In the genomic region with DNA sequence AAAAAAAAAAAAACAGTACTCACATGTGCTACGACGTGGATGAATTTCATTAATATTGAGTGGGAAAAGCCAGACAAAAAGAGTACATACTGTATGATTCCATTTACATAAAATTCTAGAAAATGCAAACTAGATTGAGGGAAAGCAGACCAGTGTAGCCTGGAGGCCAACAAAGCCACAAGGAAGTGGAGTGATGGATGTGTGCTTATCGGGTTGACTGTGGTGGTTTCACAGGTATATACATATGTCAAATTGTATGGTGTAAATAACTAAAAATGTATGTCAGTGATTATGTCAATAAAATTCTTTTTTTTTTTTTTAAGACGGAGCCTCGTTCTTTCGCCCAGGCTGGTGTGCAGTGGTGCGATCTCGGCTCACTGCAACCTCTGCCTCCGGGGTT, we compare ENCODE assay signal across 25 cellular contexts. TPM values are rescaled to one million over a fixed set of nuclear protein-coding genes. Genes with fewer than 3 reads are reported as not detected.
A peak's percentile ranks its signal among the peaks of the same experiment; 100 is the strongest.
DNase-seq lines count a peak whose midpoint lies in the region; ATAC-seq and TF ChIP-seq lines count a peak whose summit lies in the region.
"Had no signal": no experiment of that assay in that cellular context is flagged by ENCODE, and none has a peak within 500 bp of the region (broad histone marks: within the 10 kb centered on the region; RNA-seq: fewer than 3 reads in every experiment).

No MANE protein-coding gene starts in this region.

- no peak for TF ChIP-seq POLR2A in uterus (IDR thresholded peaks at IDR 0.05)

- TF ChIP-seq CTCF in CD8-positive, alpha-beta T cell (IDR thresholded peaks at IDR 0.05): no peak
- no peak for TF ChIP-seq CTCF in RWPE1 (conservative IDR thresholded peaks at IDR 0.05; ENCODE audit: low read depth)
- TF ChIP-seq CTCF in uterus (IDR thresholded peaks at IDR 0.05): no peak

- H3K4me3 Mint-ChIP-seq in CD8-positive, alpha-beta T cell: no peak overlapping the region
- no peak overlapping the region for H3K4me3 Mint-ChIP-seq in naive thymus-derived CD8-positive, alpha-beta T cell
- H3K4me3 Mint-ChIP-seq: GM23338 had no signal

- H3K36me3 Mint-ChIP-seq in CD8-positive, alpha-beta T cell: peaks cover 22% of the 10 kb centered on the region
- H3K36me3 Mint-ChIP-seq in naive thymus-derived CD8-positive, alpha-beta T cell: peaks cover 0 to 13% (median under 1%) of the 10 kb centered on the region in 3 donors

- H3K27ac ChIP-seq in CD8-positive, alpha-beta T cell (ENCODE audit: low read depth, low read length): no peak overlapping the region
- H3K27ac ChIP-seq in RWPE1 (peak overlapping the region; percentile 87), uterus (peak overlapping the region; percentile 80 to 86)
- H3K27ac ChIP-seq: C4-2B had no signal

- H3K27ac Mint-ChIP-seq in CD8-positive, alpha-beta T cell: peak overlapping the region; percentile 32
- peak overlapping the region in 8 of 10 donors; percentile 20 to 78 (median 60) for H3K27ac Mint-ChIP-seq in naive thymus-derived CD8-positive, alpha-beta T cell
- H3K27ac Mint-ChIP-seq: GM23338 had no signal

- no peaks in the 10 kb centered on the region for H3K27me3 Mint-ChIP-seq in CD8-positive, alpha-beta T cell (ENCODE audit: low read depth)
- H3K27me3 Mint-ChIP-seq in naive thymus-derived CD8-positive, alpha-beta T cell: no peaks in the 10 kb centered on the region

- POLR2A ChIA-PET in CD8-positive, alpha-beta T cell (lab: Charles Lee): interaction anchor here (1.5 kb wide), 1 partner anchor 28 kb away, joined by 4 read pairs; a partner anchor contains a TSS
- POLR2A ChIA-PET in RWPE1 (lab: Yijun Ruan, JAX; ENCODE audit: low non-redundant PET): no interaction called here
- POLR2A ChIA-PET in naive thymus-derived CD8-positive, alpha-beta T cell (lab: Charles Lee): interaction anchor here (0.7 to 4.7 kb wide), 3 partner anchors 27 to 30 kb away, joined by 3 to 79 read pairs (median 13); a partner anchor contains a TSS

- DNase-seq in CD8-positive, alpha-beta T cell: no peak
- DNase-seq in RWPE1 (ENCODE audit: low spot score): no peak
- no peak for DNase-seq in naive thymus-derived CD8-positive, alpha-beta T cell
- DNase-seq in uterus: no peak
- no peak for DNase-seq in activated CD4-positive, alpha-beta T cell treated with anti-CD3 and anti-CD28 coated beads for 4 hours
- DNase-seq in NK-92 (lab: John Stamatoyannopoulos, UW; ENCODE audit: unreplicated experiment): no peak
- DNase-seq: ACHN, DMS153, EL, HCEC 1CT, Kasumi-1, MG63, NCI-H1092, NCI-H1436 treated with DMSO at 0.1 percent for 48 hours, NCI-H2029, NCI-H2171, NCI-H446, NCI-H748 treated with DMSO at 0.1 percent for 48 hours, SHP77, SK-N-SH had no signal

- no peaks in the 10 kb centered on the region for H3K27me3 ChIP-seq in CD8-positive, alpha-beta T cell (ENCODE audit: insufficient read depth, low read length)
- no peaks in the 10 kb centered on the region for H3K27me3 ChIP-seq in uterus
- H3K27me3 ChIP-seq: MG63 had no signal

- no peak for ATAC-seq in CD8-positive, alpha-beta T cell
- ATAC-seq in naive thymus-derived CD8-positive, alpha-beta T cell: no peak
- no peak for ATAC-seq in HG02623 (IDR thresholded peaks at IDR 0.05; ENCODE audit: unreplicated experiment)
- ATAC-seq: GM12878, GM23338 had no signal

- no peaks in the 10 kb centered on the region for H3K9me3 Mint-ChIP-seq in CD8-positive, alpha-beta T cell
- H3K9me3 Mint-ChIP-seq in naive thymus-derived CD8-positive, alpha-beta T cell: peaks cover 0 to 4% (median 0%) of the 10 kb centered on the region in 9 donors
- H3K9me3 Mint-ChIP-seq: GM23338 had no signal

- CTCF ChIA-PET in CD8-positive, alpha-beta T cell (lab: Charles Lee): interaction anchor here (0.7 to 1.4 kb wide), 3 partner anchors 17 to 66 kb away, joined by 3 to 4 read pairs (median 3); no protein-coding TSS in a partner anchor
- CTCF ChIA-PET in RWPE1 (lab: Yijun Ruan, JAX): interaction anchor here (0.7 kb wide), 1 partner anchor 13 kb away, joined by 4 read pairs; no protein-coding TSS in a partner anchor

- H3K36me3 ChIP-seq in CD8-positive, alpha-beta T cell (ENCODE audit: insufficient read depth, low read length): peaks cover 3% of the 10 kb centered on the region
- no peaks in the 10 kb centered on the region for H3K36me3 ChIP-seq in uterus
- H3K36me3 ChIP-seq: MG63 had no signal

- H3K9me3 ChIP-seq in CD8-positive, alpha-beta T cell (ENCODE audit: low read length): no peaks in the 10 kb centered on the region
- no peaks in the 10 kb centered on the region for H3K9me3 ChIP-seq in uterus
- H3K9me3 ChIP-seq: MG63, SK-N-SH had no signal

- intact Hi-C loops in CD8-positive, alpha-beta T cell (cut with DNase I, micrococcal nuclease): loop anchor here in 1 of 2 experiments (5.0 kb wide), 1 partner anchor 66 kb away; no protein-coding TSS in a partner anchor
- intact Hi-C loops in uterus (cut with DNase I; ENCODE audit: low total_unique reads): no loop called here

- no peak overlapping the region for H3K4me3 ChIP-seq in CD8-positive, alpha-beta T cell (ENCODE audit: low read depth, low read length)
- no peak overlapping the region for H3K4me3 ChIP-seq in uterus
- H3K4me3 ChIP-seq: GM12878, GM23338, MG63 had no signal

- H3K4me1 Mint-ChIP-seq in CD8-positive, alpha-beta T cell (ENCODE audit: low read depth): peaks cover 26% of the 10 kb centered on the region
- H3K4me1 Mint-ChIP-seq in naive thymus-derived CD8-positive, alpha-beta T cell: peaks cover 14 to 36% (median 28%) of the 10 kb centered on the region in 4 donors
- H3K4me1 Mint-ChIP-seq: GM23338 had no signal

- H3K4me1 ChIP-seq in CD8-positive, alpha-beta T cell (ENCODE audit: insufficient read depth, low read length): peaks cover 21% of the 10 kb centered on the region
- H3K4me1 ChIP-seq in uterus: peaks cover 0 to 17% of the 10 kb centered on the region in 2 donors

RNA-seq across cellular contexts. Expression of a gene that starts 1.9 kb away (rescaled TPM):
- total RNA-seq in CD8-positive, alpha-beta T cell: 1 to 10 TPM; 3.2 to 3.3 TPM
- 10 to 100 TPM; 12.2 to 13.1 TPM for total RNA-seq in naive thymus-derived CD8-positive, alpha-beta T cell
- polyA plus RNA-seq in naive thymus-derived CD8-positive, alpha-beta T cell: 1 to 10 TPM; 6.6 to 9.8 (median 8.2) TPM
- total RNA-seq in uterus: 1 to 10 TPM in 3 of 4 donors, under 1 TPM in 1; 0.77 to 8.1 (median 5.0) TPM
- total RNA-seq: GM23338, OCI-LY7 had no signal
- polyA plus RNA-seq: GM23338 had no signal

RNA-seq across cellular contexts. Expression of a gene that starts 29.0 kb away (rescaled TPM):
- 10 to 100 TPM; 13.4 to 14.6 TPM for total RNA-seq in CD8-positive, alpha-beta T cell
- total RNA-seq in naive thymus-derived CD8-positive, alpha-beta T cell: 10 to 100 TPM; 63.9 to 70.6 TPM
- 1 to 10 TPM; 3.1 to 4.9 (median 4.8) TPM for polyA plus RNA-seq in naive thymus-derived CD8-positive, alpha-beta T cell
- 10 to 100 TPM; 13.2 to 82.0 (median 61.5) TPM for total RNA-seq in uterus
